In genomic region chr7:101218236-101219130, GRCh38 we compare ENCODE assay signal across 1 cellular context.
A peak's percentile ranks its signal among the peaks of the same experiment; 100 is the strongest.
TF ChIP-seq lines count a peak whose summit lies in the region.

No MANE protein-coding gene starts in this region.

TF ChIP-seq in HepG2, 621 proteins besides CTCF, POLR2A, EP300 and RAD21 (continued from another document and continues in another):
- peak; percentile 1 for TF ChIP-seq PHF5A (CRISPR knock-in tag; IDR thresholded peaks at IDR 0.05; ENCODE audit: low read depth, unreplicated experiment)
- TF ChIP-seq ZNF484 (CRISPR knock-in tag; IDR thresholded peaks at IDR 0.05; ENCODE audit: borderline replicate concordance, low read depth): no peak
- TF ChIP-seq ZNF558 (CRISPR knock-in tag; IDR thresholded peaks at IDR 0.05; ENCODE audit: borderline replicate concordance): no peak
- 0 out of 2 replicates have a peak, but pooled peaks have one; percentile 51 for TF ChIP-seq PRDM10 (CRISPR knock-in tag; IDR thresholded peaks at IDR 0.05; ENCODE audit: low read depth)
- TF ChIP-seq NR2F1 (CRISPR knock-in tag; IDR thresholded peaks at IDR 0.05): no peak
- no peak for TF ChIP-seq MTF1 (CRISPR knock-in tag; IDR thresholded peaks at IDR 0.05)
- TF ChIP-seq ZBTB3 (CRISPR knock-in tag; IDR thresholded peaks at IDR 0.05; ENCODE audit: borderline replicate concordance, low read depth): no peak
- no peak for TF ChIP-seq KMT2B (CRISPR knock-in tag; IDR thresholded peaks at IDR 0.05)
- no peak for TF ChIP-seq HES4 (CRISPR knock-in tag; IDR thresholded peaks at IDR 0.05; ENCODE audit: borderline replicate concordance)
- TF ChIP-seq ATF5 (CRISPR knock-in tag; IDR thresholded peaks at IDR 0.05; ENCODE audit: low read depth): no peak
- TF ChIP-seq DNMT3B (CRISPR knock-in tag; conservative IDR thresholded peaks at IDR 0.05): no peak
- no peak for TF ChIP-seq MTERF4 (CRISPR knock-in tag; IDR thresholded peaks at IDR 0.05)
- peak; percentile 39; the same call in 1 of the 2 replicates for TF ChIP-seq ARID3A (IDR thresholded peaks at IDR 0.05; ENCODE audit: low read depth, low read length)
- no peak for TF ChIP-seq ZNF576 (CRISPR knock-in tag; IDR thresholded peaks at IDR 0.05)
- no peak for TF ChIP-seq ZNF639 (CRISPR knock-in tag; conservative IDR thresholded peaks at IDR 0.05)
- TF ChIP-seq ZNF781 (CRISPR knock-in tag; IDR thresholded peaks at IDR 0.05; ENCODE audit: borderline replicate concordance, not compliant biosample characterization): peak; percentile 56
- TF ChIP-seq ZNF224 (CRISPR knock-in tag; IDR thresholded peaks at IDR 0.05): no peak
- no peak for TF ChIP-seq ZSCAN22 (CRISPR knock-in tag; IDR thresholded peaks at IDR 0.05)
- no peak for TF ChIP-seq XBP1 (CRISPR knock-in tag; IDR thresholded peaks at IDR 0.05)
- peak; percentile 33; the same call in 1 of the 2 replicates for TF ChIP-seq ZNF687 (CRISPR knock-in tag; IDR thresholded peaks at IDR 0.05)
- 0 out of 2 replicates have a peak, but pooled peaks have one; percentile 65 for TF ChIP-seq CHD4 (IDR thresholded peaks at IDR 0.05; ENCODE audit: borderline replicate concordance, low read length)
- TF ChIP-seq ZMYM3 (CRISPR knock-in tag; IDR thresholded peaks at IDR 0.05): peak; percentile 93
- TF ChIP-seq ZNF761 (CRISPR knock-in tag; conservative IDR thresholded peaks at IDR 0.05): no peak; the same call in 1 of the 2 replicates
- peak; percentile 71 for TF ChIP-seq ZNF501 (CRISPR knock-in tag; IDR thresholded peaks at IDR 0.05)
- TF ChIP-seq ZNF350 (CRISPR knock-in tag; IDR thresholded peaks at IDR 0.05; ENCODE audit: borderline replicate concordance, low read depth): no peak
- no peak for TF ChIP-seq ZNF816 (CRISPR knock-in tag; IDR thresholded peaks at IDR 0.05; ENCODE audit: borderline replicate concordance)
- TF ChIP-seq GFI1 (CRISPR knock-in tag; IDR thresholded peaks at IDR 0.05; ENCODE audit: borderline replicate concordance): no peak
- no peak for TF ChIP-seq SP140L (CRISPR knock-in tag; IDR thresholded peaks at IDR 0.05; ENCODE audit: borderline replicate concordance)
- no peak for TF ChIP-seq HCFC1 (IDR thresholded peaks at IDR 0.05; ENCODE audit: low read depth, low read length)
- TF ChIP-seq MATR3 (CRISPR knock-in tag; IDR thresholded peaks at IDR 0.05): no peak
- TF ChIP-seq ZBTB1 (CRISPR knock-in tag; IDR thresholded peaks at IDR 0.05; ENCODE audit: borderline replicate concordance): no peak
- TF ChIP-seq ZNF782 (CRISPR knock-in tag; IDR thresholded peaks at IDR 0.05; ENCODE audit: borderline replicate concordance): no peak
- no peak for TF ChIP-seq ZNF569 (CRISPR knock-in tag; IDR thresholded peaks at IDR 0.05; ENCODE audit: borderline replicate concordance)
- 0 out of 2 replicates have a peak, but pooled peaks have one; percentile 76 for TF ChIP-seq FLYWCH1 (CRISPR knock-in tag; IDR thresholded peaks at IDR 0.05)
- no peak for TF ChIP-seq ATF7-NPFF (CRISPR knock-in tag; IDR thresholded peaks at IDR 0.05; ENCODE audit: low read depth)
- TF ChIP-seq TCF12 (IDR thresholded peaks at IDR 0.05): no peak
- 0 out of 2 replicates have a peak, but pooled peaks have one; percentile 44 for TF ChIP-seq TCF12 (CRISPR knock-in tag; IDR thresholded peaks at IDR 0.05)
- TF ChIP-seq ATF3 (CRISPR knock-in tag; IDR thresholded peaks at IDR 0.05): no peak
- no peak for TF ChIP-seq IRF2 (CRISPR knock-in tag; IDR thresholded peaks at IDR 0.05)
- TF ChIP-seq ZNF609 (CRISPR knock-in tag; IDR thresholded peaks at IDR 0.05; ENCODE audit: borderline replicate concordance): no peak
- no peak for TF ChIP-seq TP53 (CRISPR knock-in tag; conservative IDR thresholded peaks at IDR 0.05)
- TF ChIP-seq POLR2AphosphoS5 (IDR thresholded peaks at IDR 0.05; ENCODE audit: low read depth, low read length): 0 out of 2 replicates have a peak, but pooled peaks have one; percentile 32
- TF ChIP-seq ZBTB8A (CRISPR knock-in tag; IDR thresholded peaks at IDR 0.05; ENCODE audit: borderline replicate concordance, low read depth): no peak
